In the genomic region with DNA sequence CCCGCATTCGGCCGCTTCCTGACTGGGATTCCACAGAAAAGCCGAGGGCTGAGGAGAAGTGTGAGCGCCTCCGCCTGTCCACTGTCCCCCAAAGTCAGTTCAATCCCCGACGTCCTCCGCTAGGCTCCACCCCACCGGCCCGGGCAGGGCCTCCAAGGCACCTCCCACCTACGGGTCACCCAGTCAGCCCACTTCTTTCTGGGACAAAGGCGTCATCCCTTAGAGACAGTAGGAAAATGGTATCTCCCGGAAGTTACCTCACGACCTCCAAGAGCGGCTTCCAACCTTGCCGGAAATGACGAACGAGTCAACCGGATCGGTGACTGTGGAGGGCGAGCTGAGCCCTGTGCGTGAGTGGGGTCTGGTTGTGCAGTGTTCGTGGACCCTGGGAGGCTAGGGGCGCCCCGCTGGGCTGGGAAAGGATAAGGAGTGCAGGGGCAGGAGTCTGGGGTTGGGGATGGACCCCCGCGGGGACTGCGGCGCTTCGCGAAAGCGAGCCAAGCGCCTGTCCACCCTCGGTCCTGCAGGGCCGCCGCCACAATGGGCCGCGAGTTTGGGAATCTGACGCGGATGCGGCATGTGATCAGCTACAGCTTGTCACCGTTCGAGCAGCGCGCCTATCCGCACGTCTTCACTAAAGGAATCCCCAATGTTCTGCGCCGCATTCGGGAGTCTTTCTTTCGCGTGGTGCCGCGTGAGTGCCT, we compare ENCODE assay signal across 8 cellular contexts. TPM values are rescaled to one million over a fixed set of nuclear protein-coding genes. Genes with fewer than 3 reads are reported as not detected.
DNase-seq lines count a peak whose midpoint lies in the region; ATAC-seq and TF ChIP-seq lines count a peak whose summit lies in the region.

A gene with protein sequence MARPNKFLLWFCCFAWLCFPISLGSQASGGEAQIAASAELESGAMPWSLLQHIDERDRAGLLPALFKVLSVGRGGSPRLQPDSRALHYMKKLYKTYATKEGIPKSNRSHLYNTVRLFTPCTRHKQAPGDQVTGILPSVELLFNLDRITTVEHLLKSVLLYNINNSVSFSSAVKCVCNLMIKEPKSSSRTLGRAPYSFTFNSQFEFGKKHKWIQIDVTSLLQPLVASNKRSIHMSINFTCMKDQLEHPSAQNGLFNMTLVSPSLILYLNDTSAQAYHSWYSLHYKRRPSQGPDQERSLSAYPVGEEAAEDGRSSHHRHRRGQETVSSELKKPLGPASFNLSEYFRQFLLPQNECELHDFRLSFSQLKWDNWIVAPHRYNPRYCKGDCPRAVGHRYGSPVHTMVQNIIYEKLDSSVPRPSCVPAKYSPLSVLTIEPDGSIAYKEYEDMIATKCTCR (minus strand): TSS at position 128 of the 704 bp plus-strand sequence. CDS start 1,936 bp downstream, outside the sequence.
A gene (plus strand): TSS at position 301 of the 704 bp plus-strand sequence. CDS start 240 bp downstream, at position 541.

- TF ChIP-seq EP300 in transverse colon (IDR thresholded peaks at IDR 0.05; ENCODE audit: low read depth) = no peak

- no peaks in the 10 kb centered on the region for H3K9me2 ChIP-seq in SU-DHL-6 (replicated peaks; ENCODE audit: insufficient read depth, low read length)

- H2AFZ ChIP-seq in SU-DHL-6 (ENCODE audit: low read depth, low read length, severe bottlenecking) (peak within 1 kb of the TSS; percentile 93), parathyroid adenoma (peak within 1 kb of the TSS; percentile 100)

- peaks cover 13% of the 10 kb centered on the region for H3K79me2 ChIP-seq in SU-DHL-6 (ENCODE audit: insufficient read depth, low read length)
- no peaks in the 10 kb centered on the region for H3K79me2 ChIP-seq in parathyroid adenoma

- 1% methylated on average over 48 of the region's 55 CpGs; no CpG with 5 or more reads in 1 of the 2 donors for WGBS in transverse colon (ENCODE audit: low coverage in 1 of 2), 2 donors

- H3K27me3 ChIP-seq in SU-DHL-6 (ENCODE audit: low read length) (no peaks in the 10 kb centered on the region), adipocyte (replicated peaks; ENCODE audit: control insufficient read depth, insufficient read depth, low read length) (no peaks in the 10 kb centered on the region), cardiac muscle cell (no peaks in the 10 kb centered on the region), parathyroid adenoma (ENCODE audit: control insufficient read depth, insufficient read depth, low read length) (no peaks in the 10 kb centered on the region), transverse colon (no peaks in the 10 kb centered on the region)

- H3K36me3 ChIP-seq in SU-DHL-6 (ENCODE audit: low read length) (0 out of 2 replicates have a peak, but pooled peaks cover 2% of the 10 kb centered on the region), adipocyte (ENCODE audit: control insufficient read depth, insufficient read depth, low read length, severe bottlenecking) (peaks cover 26% of the 10 kb centered on the region), cardiac muscle cell (peaks cover 10% of the 10 kb centered on the region), parathyroid adenoma (ENCODE audit: control insufficient read depth, insufficient read depth, low read length) (no peaks in the 10 kb centered on the region), transverse colon (no peaks in the 10 kb centered on the region)

- no peaks in the 10 kb centered on the region for H4K20me1 ChIP-seq in SU-DHL-6 (ENCODE audit: low read depth, low read length)

- peak; percentile 99 for ATAC-seq in HG02759 (IDR thresholded peaks at IDR 0.05; ENCODE audit: unreplicated experiment)

- intact Hi-C loops in transverse colon (cut with DNase I; ENCODE audit: low total_unique reads) = no loop called here

- H3K27ac ChIP-seq in SU-DHL-6 (ENCODE audit: low read depth, low read length) (peak within 1 kb of the TSS; percentile 29), cardiac muscle cell (peak within 1 kb of the TSS; percentile 94), parathyroid adenoma (peak within 1 kb of the TSS; percentile 90), transverse colon (peak within 1 kb of the TSS; percentile 96 to 99 (median 97))

- peak; percentile 98 for TF ChIP-seq POLR2A in transverse colon (IDR thresholded peaks at IDR 0.05)

- H3F3A ChIP-seq in SU-DHL-6 (ENCODE audit: insufficient read depth) = peaks cover 6% of the 10 kb centered on the region; the same call in 1 of the 2 replicates

- TF ChIP-seq CTCF in GM12873 (IDR thresholded peaks at IDR 0.05; ENCODE audit: insufficient read depth, low read depth, low read length, missing control alignments) (peak; percentile 9), SU-DHL-6 (IDR thresholded peaks at IDR 0.05; ENCODE audit: insufficient read depth, low read length, poor library complexity, severe bottlenecking) (no peak), cardiac muscle cell (IDR thresholded peaks at IDR 0.05; ENCODE audit: low read depth, low read length) (peak; percentile 45), parathyroid adenoma (IDR thresholded peaks at IDR 0.05) (peak; percentile 37), transverse colon (IDR thresholded peaks at IDR 0.05) (peak in 3 of 5 experiments; percentile 15 to 31 (median 21))

- peak; percentile 87 for DNase-seq in NCI-H128 (lab: John Stamatoyannopoulos, UW; ENCODE audit: unreplicated experiment)
- DNase-seq in adipocyte (ENCODE audit: low read depth) = peak; percentile 100
- peak; percentile 99 to 100 for DNase-seq in cardiac muscle cell (ENCODE audit: low read depth in 1 of 2, low spot score in 1 of 2)
- DNase-seq in transverse colon = peak; percentile 96

- in situ Hi-C loops in transverse colon (cut with MboI; ENCODE audit: low pct_ligation_motif_present in 1 of 4, low pct_unique_long_range_greater_than_20kb in 1 of 4, low sequenced_read_pairs in 3 of 4) = no loop called here

- peak within 1 kb of the TSS; percentile 88 for H3K4me2 ChIP-seq in SU-DHL-6 (ENCODE audit: low read depth, low read length, poor library complexity, severe bottlenecking)
- H3K4me2 ChIP-seq in parathyroid adenoma (ENCODE audit: low read length) = peak within 1 kb of the TSS; percentile 83

- H3K9me3 ChIP-seq in SU-DHL-6 (ENCODE audit: insufficient read depth, low read length) = no peaks in the 10 kb centered on the region
- no peaks in the 10 kb centered on the region for H3K9me3 ChIP-seq in adipocyte (ENCODE audit: control insufficient read depth, low read length)
- no peaks in the 10 kb centered on the region for H3K9me3 ChIP-seq in cardiac muscle cell (ENCODE audit: low read depth)
- H3K9me3 ChIP-seq in parathyroid adenoma (ENCODE audit: control insufficient read depth, low read length) = no peaks in the 10 kb centered on the region
- no peaks in the 10 kb centered on the region for H3K9me3 ChIP-seq in transverse colon

- H3K4me3 ChIP-seq in SU-DHL-6 (ENCODE audit: insufficient read depth, low read length, poor library complexity, severe bottlenecking) (peak within 1 kb of the TSS; percentile 96), adipocyte (ENCODE audit: low read length) (peak within 1 kb of the TSS; percentile 89), cardiac muscle cell (peak within 1 kb of the TSS; percentile 49), parathyroid adenoma (ENCODE audit: low read depth, low read length) (peak within 1 kb of the TSS; percentile 98), transverse colon (peak within 1 kb of the TSS; percentile 80 to 93 (median 92))

- H3K9ac ChIP-seq in SU-DHL-6 (ENCODE audit: low read length) (peak within 1 kb of the TSS; percentile 93), adipocyte (ENCODE audit: low read length) (peak within 1 kb of the TSS; percentile 93), parathyroid adenoma (peak within 1 kb of the TSS; percentile 56)

- H3K4me1 ChIP-seq in adipocyte (ENCODE audit: control insufficient read depth, insufficient read depth, low read length) = peaks cover 11% of the 10 kb centered on the region
- peaks cover 18% of the 10 kb centered on the region for H3K4me1 ChIP-seq in cardiac muscle cell (ENCODE audit: low read depth)
- peaks cover 7% of the 10 kb centered on the region for H3K4me1 ChIP-seq in parathyroid adenoma
- H3K4me1 ChIP-seq in transverse colon = peaks cover 0 to 23% (median 17%) of the 10 kb centered on the region in 4 donors

RNA-seq across cellular contexts. Expression of the first gene that starts in this region (rescaled TPM):
- total RNA-seq in cardiac muscle cell (0.14 and 0.45 TPM in 2 replicates), transverse colon (under 1 TPM in 2 of 4 donors, not detected in 2; 0.27 to 0.79 TPM)
- polyA plus RNA-seq in cardiac muscle cell = 1.8 TPM in 1 of 2 replicates, not detected in the other

RNA-seq across cellular contexts. Expression of the second gene that starts in this region (rescaled TPM):
- total RNA-seq in cardiac muscle cell = 97.0 and 217 TPM in 2 replicates
- 949 and 1,297 TPM in 2 replicates for polyA plus RNA-seq in cardiac muscle cell
- 100 to 1,000 TPM; 117 to 311 (median 239) TPM for total RNA-seq in transverse colon

Comparison
In these comparisons a context has a peak if more than half of its experiments do, and no peak if none do; other contexts are left out.
1. Peak in every context shown above with its lines: DNase-seq, ATAC-seq, H3K4me3 ChIP-seq and H3K27ac ChIP-seq.
2. H3K27ac ChIP-seq: peak in every context shown above with its lines; median percentile 97 in transverse colon; 94 in cardiac muscle cell; 90 in parathyroid adenoma; 29 in SU-DHL-6.